Comparison of ENCODE assay signal across 18 cellular contexts in the genomic region with DNA sequence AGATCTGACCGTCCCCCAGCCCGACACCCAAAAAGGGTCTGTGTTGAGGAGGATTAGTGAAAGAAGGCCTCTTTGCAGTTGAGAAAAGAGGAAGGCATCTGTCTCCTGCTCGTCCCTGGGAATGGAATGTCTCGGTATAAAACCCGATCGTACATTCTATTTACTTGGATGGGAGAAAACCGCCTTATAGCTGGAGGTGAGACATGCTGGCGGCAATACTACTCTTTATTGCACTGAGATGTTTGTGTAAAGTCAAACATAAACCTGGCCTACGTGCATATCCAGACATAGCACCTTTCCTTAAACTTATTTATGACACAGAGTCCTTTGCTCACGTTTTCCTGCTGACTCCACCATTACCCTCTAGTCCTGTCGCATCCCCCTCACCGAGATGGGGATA. TPM values are rescaled to one million over a fixed set of nuclear protein-coding genes. Genes with fewer than 3 reads are reported as not detected.
DNase-seq lines count a peak whose midpoint lies in the region; ATAC-seq, FAIRE-seq and TF ChIP-seq lines count a peak whose summit lies in the region.
"Had no signal": no experiment of that assay in that cellular context is flagged by ENCODE, and none has a peak within 500 bp of the region (broad histone marks: within the 10 kb centered on the region; RNA-seq: fewer than 3 reads in every experiment).

No MANE protein-coding gene starts in this region.

- no peak for TF ChIP-seq RAD21 in HepG2 (CRISPR knock-in tag; IDR thresholded peaks at IDR 0.05)

- peaks cover 68% of the 10 kb centered on the region for H3K4me1 ChIP-seq in HepG2 (ENCODE audit: insufficient read depth, low read length)
- H3K4me1 ChIP-seq in right lobe of liver: peaks cover 0 to 29% (median 14%) of the 10 kb centered on the region in 4 donors
- H3K4me1 ChIP-seq in neutrophil (ENCODE audit: control insufficient read depth in 1 of 2, insufficient read depth in 1 of 2, low read depth in 1 of 2, low read length in 1 of 2): peaks cover 54 to 62% of the 10 kb centered on the region in 2 experiments
- H3K4me1 ChIP-seq in body of pancreas: peaks cover 34% of the 10 kb centered on the region

- H3K79me2 ChIP-seq in HepG2 (ENCODE audit: insufficient read depth, low read length): peaks cover 35% of the 10 kb centered on the region

- H3K36me3 ChIP-seq in HepG2 (replicated peaks in 1 of 2; ENCODE audit: control insufficient read depth in 1 of 2, insufficient read depth in 2 of 2, low read length in 2 of 2): peaks cover 2 to 10% of the 10 kb centered on the region in 2 experiments; a peak in 3 of 5 replicates
- no peaks in the 10 kb centered on the region for H3K36me3 ChIP-seq in right lobe of liver
- peaks cover 41% of the 10 kb centered on the region for H3K36me3 ChIP-seq in neutrophil
- H3K36me3 ChIP-seq in body of pancreas (replicated peaks in 1 of 2; ENCODE audit: insufficient read depth in 1 of 2, low read depth in 2 of 2): peaks cover 0 to 2% of the 10 kb centered on the region in 2 donors

- no peak overlapping the region for H3K27ac ChIP-seq in HepG2 (ENCODE audit: extremely low read length, insufficient read depth, low read length)
- no peak overlapping the region for H3K27ac ChIP-seq in right lobe of liver
- peak overlapping the region; percentile 88 for H3K27ac ChIP-seq in epithelial cell of prostate
- peak overlapping the region; percentile 97 for H3K27ac ChIP-seq in neutrophil
- H3K27ac ChIP-seq in body of pancreas: no peak overlapping the region
- H3K27ac ChIP-seq: GM23248, KMS-11, SJSA1 had no signal

- FAIRE-seq in HepG2 (lab: Jason Lieb, UNC): no peak

- CTCF ChIA-PET in HepG2 (lab: Yijun Ruan, JAX; ENCODE audit: low intra/inter-chr PET ratio, low total read pairs): no interaction called here

- BruUV-seq in HepG2 (replicated peaks; lab: Mats Ljungman, UMichigan): no TSS peak

- POLR2A ChIA-PET in HepG2 (lab: Yijun Ruan, JAX): no interaction called here

- H3K9ac ChIP-seq in HepG2 (ENCODE audit: insufficient read depth, low read depth, low read length): no peak overlapping the region
- H3K9ac ChIP-seq: GM23248, KMS-11 had no signal

- TF ChIP-seq CTCF in HepG2 (CRISPR knock-in tag; IDR thresholded peaks at IDR 0.05): no peak
- TF ChIP-seq CTCF in right lobe of liver (IDR thresholded peaks at IDR 0.05): no peak
- no peak for TF ChIP-seq CTCF in neutrophil (IDR thresholded peaks at IDR 0.05)
- no peak for TF ChIP-seq CTCF in body of pancreas (IDR thresholded peaks at IDR 0.05)

- TF ChIP-seq POLR2A in HepG2 (IDR thresholded peaks at IDR 0.05; ENCODE audit: insufficient read depth in 1 of 2, low read depth in 2 of 2, low read length in 2 of 2) (no peak), right lobe of liver (IDR thresholded peaks at IDR 0.05) (no peak), body of pancreas (IDR thresholded peaks at IDR 0.05) (no peak)

- 0 out of 2 replicates have a peak, but pooled peaks cover 4% of the 10 kb centered on the region for H4K20me1 ChIP-seq in HepG2 (ENCODE audit: insufficient read depth, low read length)

- 86% methylated on average over 12 of the region's 12 CpGs for WGBS in HepG2 (ENCODE audit: low lambda C conversion rate)
- WGBS in right lobe of liver (ENCODE audit: insufficient coverage, low coverage, low lambda C conversion rate, missing lambda C conversion rate): 94% methylated on average over 9 of the region's 12 CpGs
- 79 to 85% methylated on average over 12 of the region's 12 CpGs for WGBS in body of pancreas, 2 donors

- H2AFZ ChIP-seq in HepG2 (ENCODE audit: low read length): no peak overlapping the region
- H2AFZ ChIP-seq: GM23248 had no signal

- DNase-seq in HepG2 (ENCODE audit: low spot score) (no peak), right lobe of liver (no peak), epithelial cell of prostate (ENCODE audit: low read depth, low spot score) (no peak), T-helper 2 cell (no peak), C1 segment of cervical spinal cord (lab: John Stamatoyannopoulos, UW) (no peak), KG1 (lab: John Stamatoyannopoulos, UW) (no peak), body of pancreas (no peak)
- DNase-seq: 8988T; CD8-positive, alpha-beta T cell; DMS79 treated with DMSO at 0.1 percent for 48 hours; GM23248; NCI-H1092; NCI-H146; NCI-H748 treated with DMSO at 0.1 percent for 48 hours; PC-3 had no signal

- TF ChIP-seq EP300 in HepG2 (IDR thresholded peaks at IDR 0.05; ENCODE audit: low read depth in 2 of 2, low read length in 2 of 2) (no peak), HepG2 (CRISPR knock-in tag; IDR thresholded peaks at IDR 0.05; ENCODE audit: borderline replicate concordance) (no peak)

- no peak overlapping the region for H3K4me3 ChIP-seq in HepG2 (replicated peaks in 1 of 3; ENCODE audit: insufficient read depth in 1 of 3, low read depth in 2 of 3, low read length in 3 of 3)
- no peak overlapping the region for H3K4me3 ChIP-seq in right lobe of liver
- no peak overlapping the region for H3K4me3 ChIP-seq in neutrophil (ENCODE audit: low read depth in 1 of 2, low read length in 1 of 2)
- H3K4me3 ChIP-seq in body of pancreas: no peak overlapping the region
- H3K4me3 ChIP-seq: GM23248, SJSA1 had no signal

- intact Hi-C loops in HepG2 (cut with micrococcal nuclease; ENCODE audit: unreplicated experiment) (no loop called here), right lobe of liver (cut with DNase I) (no loop called here), body of pancreas (cut with DNase I) (no loop called here)

- H3K4me2 ChIP-seq in HepG2 (ENCODE audit: low read depth, low read length): peak overlapping the region; percentile 26; the same call in 1 of the 2 replicates
- H3K4me2 ChIP-seq: KMS-11 had no signal

- ATAC-seq in HepG2 (no peak), right lobe of liver (no peak), body of pancreas (no peak)
- ATAC-seq: CD8-positive, alpha-beta T cell; PC-3 had no signal

- H3K9me3 ChIP-seq in HepG2 (ENCODE audit: low read length) (no peaks in the 10 kb centered on the region), right lobe of liver (no peaks in the 10 kb centered on the region), neutrophil (no peaks in the 10 kb centered on the region), body of pancreas (no peaks in the 10 kb centered on the region)
- H3K9me3 ChIP-seq: SJSA1 had no signal

- in situ Hi-C loops in HepG2 (cut with HindIII; ENCODE audit: extremely low pct_ligation_motif_present, low pct_unique_long_range_greater_than_20kb): no loop called here

- H3K27me3 ChIP-seq in HepG2 (ENCODE audit: control insufficient read depth in 1 of 2, insufficient read depth in 2 of 2, low read length in 2 of 2) (no peaks in the 10 kb centered on the region; a peak in 1 of 5 replicates), right lobe of liver (no peaks in the 10 kb centered on the region), neutrophil (no peaks in the 10 kb centered on the region), body of pancreas (no peaks in the 10 kb centered on the region)
- H3K27me3 ChIP-seq: SJSA1 had no signal

RNA-seq across cellular contexts. Expression of gene TDP2, which starts 4.5 kb away (rescaled TPM):
- total RNA-seq in HepG2 (2016; rRNA removed; fragmentation: Illumina TruSeq; extraction: Trizol) (42.6 and 73.1 TPM in 2 replicates), right lobe of liver (10 to 100 TPM; 20.4 to 33.2 (median 24.0) TPM), body of pancreas (10 to 100 TPM; 21.0 to 25.1 TPM)
- total RNA-seq in HepG2 (2016; cell fraction: cytosol; rRNA removed; fragmentation: Illumina TruSeq; extraction: Trizol; ENCODE audit: low read depth): 10.2 and 10.8 TPM in 2 replicates
- total RNA-seq in HepG2 (2016; cell fraction: insoluble cytoplasmic fraction; rRNA removed; fragmentation: Illumina TruSeq; extraction: Trizol): 42.3 and 70.9 TPM in 2 replicates
- total RNA-seq in HepG2 (2016; cell fraction: membrane; rRNA removed; fragmentation: Illumina TruSeq; extraction: Trizol): 31.3 and 32.0 TPM in 2 replicates
- total RNA-seq in HepG2 (2016; cell fraction: nucleus; rRNA removed; fragmentation: Illumina TruSeq; extraction: Trizol): 42.3 and 44.0 TPM in 2 replicates
- polyA plus RNA-seq in HepG2 (2011; rRNA removed): 28.5 and 30.5 TPM in 2 replicates
- polyA plus RNA-seq in HepG2 (2011; cell fraction: cytosol; rRNA removed): 15.3 and 20.6 TPM in 2 replicates
- polyA plus RNA-seq in HepG2 (2011; cell fraction: nucleus; rRNA removed): 22.8 and 29.8 TPM in 2 replicates
- polyA plus RNA-seq in HepG2 (2012): 41.8 and 51.0 TPM in 2 replicates
- polyA plus RNA-seq in HepG2 (2016; cell fraction: cytosol; fragmentation: Illumina TruSeq; extraction: Trizol; ENCODE audit: low read depth): 10.0 and 11.4 TPM in 2 replicates
- polyA plus RNA-seq in HepG2 (2016; cell fraction: insoluble cytoplasmic fraction; fragmentation: Illumina TruSeq; extraction: Trizol; ENCODE audit: low read depth): 109 and 114 TPM in 2 replicates
- polyA plus RNA-seq in HepG2 (2016; cell fraction: membrane; fragmentation: Illumina TruSeq; extraction: Trizol; ENCODE audit: low read depth): 29.1 and 29.5 TPM in 2 replicates
- polyA plus RNA-seq in HepG2 (2016; cell fraction: nucleus; fragmentation: Illumina TruSeq; extraction: Trizol; ENCODE audit: insufficient read depth, low read depth): 64.6 and 67.4 TPM in 2 replicates
- 12.8 and 18.3 TPM in 2 replicates for polyA minus RNA-seq in HepG2 (2011; rRNA and poly(A)+ RNA removed; ENCODE audit: low replicate concordance)
- 12.9 and 13.3 TPM in 2 replicates for polyA minus RNA-seq in HepG2 (2011; cell fraction: cytosol; rRNA and poly(A)+ RNA removed)
- 50.3 and 64.9 TPM in 2 replicates for polyA minus RNA-seq in HepG2 (2011; cell fraction: nucleus; rRNA and poly(A)+ RNA removed)

RNA-seq across cellular contexts. Expression of gene ACOT13, which starts 4.7 kb away (rescaled TPM):
- 31.5 and 50.9 TPM in 2 replicates for total RNA-seq in HepG2 (2016; rRNA removed; fragmentation: Illumina TruSeq; extraction: Trizol)
- total RNA-seq in HepG2 (2016; cell fraction: cytosol; rRNA removed; fragmentation: Illumina TruSeq; extraction: Trizol; ENCODE audit: low read depth): 6.6 and 8.6 TPM in 2 replicates
- total RNA-seq in HepG2 (2016; cell fraction: insoluble cytoplasmic fraction; rRNA removed; fragmentation: Illumina TruSeq; extraction: Trizol): 33.5 and 52.4 TPM in 2 replicates
- 15.3 and 16.7 TPM in 2 replicates for total RNA-seq in HepG2 (2016; cell fraction: membrane; rRNA removed; fragmentation: Illumina TruSeq; extraction: Trizol)
- total RNA-seq in HepG2 (2016; cell fraction: nucleus; rRNA removed; fragmentation: Illumina TruSeq; extraction: Trizol): 8.2 and 8.5 TPM in 2 replicates
- polyA plus RNA-seq in HepG2 (2011; rRNA removed): 37.5 and 45.1 TPM in 2 replicates
- polyA plus RNA-seq in HepG2 (2011; cell fraction: cytosol; rRNA removed): 15.1 and 22.8 TPM in 2 replicates
- polyA plus RNA-seq in HepG2 (2011; cell fraction: nucleus; rRNA removed): 6.6 and 7.0 TPM in 2 replicates
- 33.4 and 56.4 TPM in 2 replicates for polyA plus RNA-seq in HepG2 (2012)
- 13.4 and 16.5 TPM in 2 replicates for polyA plus RNA-seq in HepG2 (2016; cell fraction: cytosol; fragmentation: Illumina TruSeq; extraction: Trizol; ENCODE audit: low read depth)
- polyA plus RNA-seq in HepG2 (2016; cell fraction: insoluble cytoplasmic fraction; fragmentation: Illumina TruSeq; extraction: Trizol; ENCODE audit: low read depth): 53.6 and 58.5 TPM in 2 replicates
- 16.5 and 18.7 TPM in 2 replicates for polyA plus RNA-seq in HepG2 (2016; cell fraction: membrane; fragmentation: Illumina TruSeq; extraction: Trizol; ENCODE audit: low read depth)
- polyA plus RNA-seq in HepG2 (2016; cell fraction: nucleus; fragmentation: Illumina TruSeq; extraction: Trizol; ENCODE audit: insufficient read depth, low read depth): 21.0 and 21.1 TPM in 2 replicates
- 3.0 and 5.1 TPM in 2 replicates for polyA minus RNA-seq in HepG2 (2011; rRNA and poly(A)+ RNA removed; ENCODE audit: low replicate concordance)
- 6.4 and 9.3 TPM in 2 replicates for polyA minus RNA-seq in HepG2 (2011; cell fraction: cytosol; rRNA and poly(A)+ RNA removed)
- 4.5 and 6.3 TPM in 2 replicates for polyA minus RNA-seq in HepG2 (2011; cell fraction: nucleus; rRNA and poly(A)+ RNA removed)
- total RNA-seq in right lobe of liver: 10 to 100 TPM; 14.0 to 53.6 (median 43.4) TPM
- 1 to 10 TPM; 2.6 to 3.4 TPM for total RNA-seq in body of pancreas

RNA-seq across cellular contexts. Expression of gene KIAA0319, which starts 16.2 kb away (rescaled TPM):
- total RNA-seq in HepG2 (2016; rRNA removed; fragmentation: Illumina TruSeq; extraction: Trizol) (not detected in 2 replicates), right lobe of liver (under 1 TPM in 1 of 6 experiments, not detected in 5; 0.02 TPM), body of pancreas (1 to 10 TPM; 2.1 to 2.3 TPM)
- not detected in 2 replicates for total RNA-seq in HepG2 (2016; cell fraction: cytosol; rRNA removed; fragmentation: Illumina TruSeq; extraction: Trizol; ENCODE audit: low read depth)
- 0.02 TPM in 1 of 2 replicates, not detected in the other for total RNA-seq in HepG2 (2016; cell fraction: insoluble cytoplasmic fraction; rRNA removed; fragmentation: Illumina TruSeq; extraction: Trizol)
- 0.03 TPM in 1 of 2 replicates, not detected in the other for total RNA-seq in HepG2 (2016; cell fraction: membrane; rRNA removed; fragmentation: Illumina TruSeq; extraction: Trizol)
- not detected in 2 replicates for total RNA-seq in HepG2 (2016; cell fraction: nucleus; rRNA removed; fragmentation: Illumina TruSeq; extraction: Trizol)
- polyA plus RNA-seq in HepG2 (2011; rRNA removed): 0.01 TPM in 1 of 2 replicates, not detected in the other
- polyA plus RNA-seq in HepG2 (2011; cell fraction: cytosol; rRNA removed): 0.01 TPM in 2 replicates
- polyA plus RNA-seq in HepG2 (2011; cell fraction: nucleus; rRNA removed): 0.03 TPM in 2 replicates
- 0.04 TPM in 1 of 2 replicates, not detected in the other for polyA plus RNA-seq in HepG2 (2012)
- polyA plus RNA-seq in HepG2 (2016; cell fraction: cytosol; fragmentation: Illumina TruSeq; extraction: Trizol; ENCODE audit: low read depth): not detected in 2 replicates
- not detected in 2 replicates for polyA plus RNA-seq in HepG2 (2016; cell fraction: insoluble cytoplasmic fraction; fragmentation: Illumina TruSeq; extraction: Trizol; ENCODE audit: low read depth)
- not detected in 2 replicates for polyA plus RNA-seq in HepG2 (2016; cell fraction: membrane; fragmentation: Illumina TruSeq; extraction: Trizol; ENCODE audit: low read depth)
- not detected in 2 replicates for polyA plus RNA-seq in HepG2 (2016; cell fraction: nucleus; fragmentation: Illumina TruSeq; extraction: Trizol; ENCODE audit: insufficient read depth, low read depth)
- polyA minus RNA-seq in HepG2 (2011; rRNA and poly(A)+ RNA removed; ENCODE audit: low replicate concordance): 0.12 and 7.9 TPM in 2 replicates
- polyA minus RNA-seq in HepG2 (2011; cell fraction: cytosol; rRNA and poly(A)+ RNA removed): not detected in 2 replicates
- 0.13 TPM in 1 of 2 replicates, not detected in the other for polyA minus RNA-seq in HepG2 (2011; cell fraction: nucleus; rRNA and poly(A)+ RNA removed)
- total RNA-seq: CD8-positive, alpha-beta T cell; GM23248; SJSA1 had no signal

RNA-seq across cellular contexts. Expression of gene C6orf62, which starts 56.7 kb away (rescaled TPM):
- total RNA-seq in HepG2 (2016; rRNA removed; fragmentation: Illumina TruSeq; extraction: Trizol) (90.4 and 135 TPM in 2 replicates), right lobe of liver (10 to 100 TPM; 31.1 to 58.3 (median 48.7) TPM), body of pancreas (10 to 100 TPM; 46.5 to 70.0 TPM)
- total RNA-seq in HepG2 (2016; cell fraction: cytosol; rRNA removed; fragmentation: Illumina TruSeq; extraction: Trizol; ENCODE audit: low read depth): 24.8 and 26.7 TPM in 2 replicates
- total RNA-seq in HepG2 (2016; cell fraction: insoluble cytoplasmic fraction; rRNA removed; fragmentation: Illumina TruSeq; extraction: Trizol): 89.3 and 123 TPM in 2 replicates
- 130 and 133 TPM in 2 replicates for total RNA-seq in HepG2 (2016; cell fraction: membrane; rRNA removed; fragmentation: Illumina TruSeq; extraction: Trizol)
- total RNA-seq in HepG2 (2016; cell fraction: nucleus; rRNA removed; fragmentation: Illumina TruSeq; extraction: Trizol): 66.3 and 75.0 TPM in 2 replicates
- polyA plus RNA-seq in HepG2 (2011; rRNA removed): 54.8 and 55.6 TPM in 2 replicates
- 18.8 and 39.1 TPM in 2 replicates for polyA plus RNA-seq in HepG2 (2011; cell fraction: cytosol; rRNA removed)
- 24.8 and 28.1 TPM in 2 replicates for polyA plus RNA-seq in HepG2 (2011; cell fraction: nucleus; rRNA removed)
- polyA plus RNA-seq in HepG2 (2012): 49.0 and 57.3 TPM in 2 replicates
- polyA plus RNA-seq in HepG2 (2016; cell fraction: cytosol; fragmentation: Illumina TruSeq; extraction: Trizol; ENCODE audit: low read depth): 13.5 and 14.0 TPM in 2 replicates
- 91.3 and 99.8 TPM in 2 replicates for polyA plus RNA-seq in HepG2 (2016; cell fraction: insoluble cytoplasmic fraction; fragmentation: Illumina TruSeq; extraction: Trizol; ENCODE audit: low read depth)
- 58.3 and 65.2 TPM in 2 replicates for polyA plus RNA-seq in HepG2 (2016; cell fraction: membrane; fragmentation: Illumina TruSeq; extraction: Trizol; ENCODE audit: low read depth)
- polyA plus RNA-seq in HepG2 (2016; cell fraction: nucleus; fragmentation: Illumina TruSeq; extraction: Trizol; ENCODE audit: insufficient read depth, low read depth): 80.5 and 88.9 TPM in 2 replicates
- polyA minus RNA-seq in HepG2 (2011; rRNA and poly(A)+ RNA removed; ENCODE audit: low replicate concordance): 48.0 and 61.4 TPM in 2 replicates
- 47.3 and 69.6 TPM in 2 replicates for polyA minus RNA-seq in HepG2 (2011; cell fraction: cytosol; rRNA and poly(A)+ RNA removed)
- polyA minus RNA-seq in HepG2 (2011; cell fraction: nucleus; rRNA and poly(A)+ RNA removed): 76.8 and 83.0 TPM in 2 replicates

Comparison
In these comparisons a context has a peak if more than half of its experiments do, and no peak if none do; other contexts are left out.
1. H3K27ac ChIP-seq: peak in epithelial cell of prostate (single experiment) and neutrophil (single experiment); none in HepG2 (single experiment), right lobe of liver (0 of 3) and body of pancreas (0 of 4).